8 cellular contexts compared by ENCODE assay signal in genomic region chr17:49576121-49576905, GRCh38. TPM values are rescaled to one million over a fixed set of nuclear protein-coding genes. Genes with fewer than 3 reads are reported as not detected.
DNase-seq lines count a peak whose midpoint lies in the region; ATAC-seq and TF ChIP-seq lines count a peak whose summit lies in the region.

No MANE protein-coding gene starts in this region.

- intact Hi-C loops in CD8-positive, alpha-beta T cell (cut with DNase I, micrococcal nuclease) = no loop called here
- intact Hi-C loops in left ventricle myocardium inferior (cut with micrococcal nuclease) = no loop called here
- intact Hi-C loops in psoas muscle (cut with DNase I) = no loop called here

- CTCF ChIA-PET in CD8-positive, alpha-beta T cell (lab: Charles Lee) = interaction anchor here (0.6 to 23.3 kb wide), 7 partner anchors 20 to 1516 kb away, joined by 3 to 542 read pairs (median 3); partner anchors contain the start of gene SLC35B1

- peaks cover 45% of the 10 kb centered on the region for H3K27me3 Mint-ChIP-seq in CD8-positive, alpha-beta T cell (ENCODE audit: low read depth)

- peak overlapping the region; percentile 73 for H3K4me3 Mint-ChIP-seq in CD8-positive, alpha-beta T cell

- no peaks in the 10 kb centered on the region for H3K9me3 Mint-ChIP-seq in CD8-positive, alpha-beta T cell

- no peaks in the 10 kb centered on the region for H3K9me3 ChIP-seq in CD8-positive, alpha-beta T cell (ENCODE audit: low read length)
- H3K9me3 ChIP-seq in adipocyte (ENCODE audit: control insufficient read depth, low read length) = no peaks in the 10 kb centered on the region
- H3K9me3 ChIP-seq in left ventricle myocardium inferior (replicated peaks) = no peaks in the 10 kb centered on the region
- no peaks in the 10 kb centered on the region for H3K9me3 ChIP-seq in psoas muscle

- H3K9ac ChIP-seq in adipocyte (ENCODE audit: low read length) = peak overlapping the region; percentile 87

- 0 to 1% (median 1%) methylated on average over 37 to 62 of the region's 62 CpGs for WGBS in psoas muscle, 3 donors

- H3K4me1 Mint-ChIP-seq in CD8-positive, alpha-beta T cell (ENCODE audit: low read depth) = peaks cover 9% of the 10 kb centered on the region

- no peaks in the 10 kb centered on the region for H3K36me3 Mint-ChIP-seq in CD8-positive, alpha-beta T cell

- peak overlapping the region; percentile 50 for H3K4me3 ChIP-seq in CD8-positive, alpha-beta T cell (ENCODE audit: low read depth, low read length)
- H3K4me3 ChIP-seq in adipocyte (ENCODE audit: low read length) (peak overlapping the region; percentile 81), left ventricle myocardium inferior (peak overlapping the region; percentile 82), psoas muscle (peak overlapping the region; percentile 65)

- H3K27ac ChIP-seq in CD8-positive, alpha-beta T cell (ENCODE audit: low read depth, low read length) = no peak overlapping the region
- H3K27ac ChIP-seq in left ventricle myocardium inferior (replicated peaks) (peak overlapping the region; percentile 75), psoas muscle (no peak overlapping the region)

- peaks cover 15% of the 10 kb centered on the region for H3K4me1 ChIP-seq in CD8-positive, alpha-beta T cell (ENCODE audit: insufficient read depth, low read length)
- H3K4me1 ChIP-seq in adipocyte (ENCODE audit: control insufficient read depth, insufficient read depth, low read length) (peaks cover 8% of the 10 kb centered on the region), left ventricle myocardium inferior (peaks cover 58% of the 10 kb centered on the region), psoas muscle (no peaks in the 10 kb centered on the region)

- POLR2A ChIA-PET in CD8-positive, alpha-beta T cell (lab: Charles Lee) = no interaction called here

- no peak for DNase-seq in CD8-positive, alpha-beta T cell
- DNase-seq in HuH-7 (ENCODE audit: low spot score) (peak; percentile 91), adipocyte (ENCODE audit: low read depth) (peak; percentile 81), left ventricle myocardium inferior (peak; percentile 66), psoas muscle (peak; percentile 43 to 71)

- no peaks in the 10 kb centered on the region for H3K36me3 ChIP-seq in CD8-positive, alpha-beta T cell (ENCODE audit: insufficient read depth, low read length)
- H3K36me3 ChIP-seq in adipocyte (ENCODE audit: control insufficient read depth, insufficient read depth, low read length, severe bottlenecking) = no peaks in the 10 kb centered on the region
- H3K36me3 ChIP-seq in left ventricle myocardium inferior = no peaks in the 10 kb centered on the region
- H3K36me3 ChIP-seq in psoas muscle (ENCODE audit: insufficient read depth in 1 of 2, low read depth in 1 of 2) = no peaks in the 10 kb centered on the region

- no peak for ATAC-seq in CD8-positive, alpha-beta T cell
- ATAC-seq in psoas muscle (peak; percentile 24 to 70 (median 50)), HG03521 (IDR thresholded peaks at IDR 0.05; ENCODE audit: unreplicated experiment) (no peak), HG03342 (IDR thresholded peaks at IDR 0.05; ENCODE audit: unreplicated experiment) (no peak), HG02642 (IDR thresholded peaks at IDR 0.05; ENCODE audit: poor library complexity, unreplicated experiment) (no peak)

- no peak overlapping the region for H3K27ac Mint-ChIP-seq in CD8-positive, alpha-beta T cell

- H3K27me3 ChIP-seq in CD8-positive, alpha-beta T cell (ENCODE audit: insufficient read depth, low read length) = peaks cover 25% of the 10 kb centered on the region
- H3K27me3 ChIP-seq in adipocyte (replicated peaks; ENCODE audit: control insufficient read depth, insufficient read depth, low read length) (no peaks in the 10 kb centered on the region), left ventricle myocardium inferior (ENCODE audit: low read depth) (no peaks in the 10 kb centered on the region), psoas muscle (ENCODE audit: insufficient read depth in 3 of 3, low read length in 2 of 3) (peaks cover 0 to 6% (median 0%) of the 10 kb centered on the region in 3 donors)

- no peak for TF ChIP-seq CTCF in CD8-positive, alpha-beta T cell (IDR thresholded peaks at IDR 0.05)
- TF ChIP-seq CTCF in left ventricle myocardium inferior (IDR thresholded peaks at IDR 0.05; ENCODE audit: borderline replicate concordance) (no peak), psoas muscle (IDR thresholded peaks at IDR 0.05) (no peak)

RNA-seq across cellular contexts. Expression of gene NXPH3, which starts 0.6 kb away (rescaled TPM):
- not detected for total RNA-seq in CD8-positive, alpha-beta T cell
- total RNA-seq in left ventricle myocardium inferior = 4.0 TPM
- 1 to 10 TPM in 1 of 4 donors, under 1 TPM in 3; 0.42 to 1.8 (median 0.61) TPM for total RNA-seq in psoas muscle
- polyA plus RNA-seq in psoas muscle = under 1 TPM; 0.39 to 0.75 (median 0.55) TPM

Comparison
In these comparisons a context has a peak if more than half of its experiments do, and no peak if none do; other contexts are left out.
1. ATAC-seq: peak in psoas muscle (4 of 4); none in CD8-positive, alpha-beta T cell (single experiment), HG03521 (single experiment), HG03342 (single experiment) and HG02642 (single experiment).
2. DNase-seq: peak in HuH-7 (single experiment), adipocyte (single experiment), left ventricle myocardium inferior (single experiment) and psoas muscle (2 of 2); none in CD8-positive, alpha-beta T cell (0 of 7).
3. Peak in every context shown above with its lines, with median percentiles within 50 percentile points of each other: H3K4me3 ChIP-seq.